1 cellular context compared by ENCODE assay signal in the genomic region with DNA sequence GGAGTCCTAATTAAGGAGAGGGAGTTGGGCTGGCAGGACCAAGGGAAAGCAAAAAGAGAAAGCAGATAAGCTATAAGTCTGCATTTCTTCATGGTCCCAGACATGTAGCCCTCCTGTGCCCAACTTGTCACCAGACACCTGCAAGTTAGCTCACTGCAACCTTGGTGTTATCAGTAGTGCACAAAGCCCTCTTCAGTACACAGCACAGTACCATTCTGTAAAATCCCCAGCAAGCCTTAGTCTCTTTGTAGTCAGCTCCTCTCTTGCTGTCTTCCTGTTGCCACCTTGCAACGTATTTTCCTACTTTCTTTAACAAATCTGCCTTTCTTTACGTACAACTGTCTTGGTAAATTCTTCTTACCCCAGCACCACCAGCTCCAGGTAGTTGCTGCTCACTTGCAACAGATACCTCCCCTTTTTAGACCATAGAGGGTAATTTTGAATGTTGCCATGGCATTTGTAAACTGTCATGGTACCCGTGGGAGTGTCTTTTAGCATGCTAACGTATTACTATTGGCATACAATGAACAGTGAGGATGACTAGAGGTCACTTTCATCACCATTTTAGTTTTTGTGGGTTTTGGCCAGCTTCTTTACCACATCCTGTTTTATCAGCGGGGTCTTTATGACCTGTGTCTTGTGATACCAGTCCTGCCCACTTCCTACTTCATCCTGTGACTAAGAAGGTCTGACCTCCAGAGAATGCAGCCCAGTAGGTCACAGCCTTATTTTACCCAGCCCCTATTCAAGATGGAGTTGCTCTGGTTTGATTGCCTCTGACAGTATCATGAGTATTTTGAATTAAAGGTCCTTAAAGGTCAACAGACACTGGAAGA.
A peak's percentile ranks its signal among the peaks of the same experiment; 100 is the strongest.
TF ChIP-seq lines count a peak whose summit lies in the region.

No MANE protein-coding gene starts in this region.

TF ChIP-seq in K562, 482 proteins besides CTCF, POLR2A, EP300 and RAD21 (continued from another document):
- peak; percentile 91 for TF ChIP-seq ZSCAN32 (CRISPR knock-in tag; IDR thresholded peaks at IDR 0.05)
- peak; percentile 76 for TF ChIP-seq FOSL1 (tag; conservative IDR thresholded peaks at IDR 0.05)
- peak; percentile 74; the same call in 1 of the 2 replicates for TF ChIP-seq ESRRA (IDR thresholded peaks at IDR 0.05; ENCODE audit: borderline replicate concordance, low read depth)
- peak; percentile 94 for TF ChIP-seq ZNF41 (CRISPR knock-in tag; conservative IDR thresholded peaks at IDR 0.05)
- peak; percentile 97 for TF ChIP-seq ZNF197 (CRISPR knock-in tag; IDR thresholded peaks at IDR 0.05; ENCODE audit: low read depth)
- TF ChIP-seq ZNF696 (CRISPR knock-in tag; conservative IDR thresholded peaks at IDR 0.05), result 0 out of 2 replicates have a peak, but pooled peaks have one; percentile 32
- peak; percentile 22; the same call in 1 of the 2 replicates for TF ChIP-seq POLR2H (tag; IDR thresholded peaks at IDR 0.05; ENCODE audit: low read depth)
- no peak for TF ChIP-seq PHB (CRISPR knock-in tag; IDR thresholded peaks at IDR 0.05)
- TF ChIP-seq, protein P1, sequence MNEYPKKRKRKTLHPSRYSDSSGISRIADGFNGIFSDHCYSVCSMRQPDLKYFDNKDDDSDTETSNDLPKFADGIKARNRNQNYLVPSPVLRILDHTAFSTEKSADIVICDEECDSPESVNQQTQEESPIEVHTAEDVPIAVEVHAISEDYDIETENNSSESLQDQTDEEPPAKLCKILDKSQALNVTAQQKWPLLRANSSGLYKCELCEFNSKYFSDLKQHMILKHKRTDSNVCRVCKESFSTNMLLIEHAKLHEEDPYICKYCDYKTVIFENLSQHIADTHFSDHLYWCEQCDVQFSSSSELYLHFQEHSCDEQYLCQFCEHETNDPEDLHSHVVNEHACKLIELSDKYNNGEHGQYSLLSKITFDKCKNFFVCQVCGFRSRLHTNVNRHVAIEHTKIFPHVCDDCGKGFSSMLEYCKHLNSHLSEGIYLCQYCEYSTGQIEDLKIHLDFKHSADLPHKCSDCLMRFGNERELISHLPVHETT (CRISPR knock-in tag; conservative IDR thresholded peaks at IDR 0.05 in 1 of 2, IDR thresholded peaks at IDR 0.05 in 1 of 2), result peak in 1 of 2 experiments; percentile 97; a peak in 2 of 4 replicates
- peak; percentile 93 for TF ChIP-seq ZNF75A (CRISPR knock-in tag; IDR thresholded peaks at IDR 0.05)
- peak; percentile 35; the same call in 1 of the 2 replicates for TF ChIP-seq RNF2 (IDR thresholded peaks at IDR 0.05)
- TF ChIP-seq TCF3 (CRISPR knock-in tag; IDR thresholded peaks at IDR 0.05), result peak; percentile 33; the same call in 1 of the 2 replicates
TF ChIP-seq in K562: peak in this region for 124.
